Comparison of ENCODE assay signal across 13 cellular contexts in the genomic region with DNA sequence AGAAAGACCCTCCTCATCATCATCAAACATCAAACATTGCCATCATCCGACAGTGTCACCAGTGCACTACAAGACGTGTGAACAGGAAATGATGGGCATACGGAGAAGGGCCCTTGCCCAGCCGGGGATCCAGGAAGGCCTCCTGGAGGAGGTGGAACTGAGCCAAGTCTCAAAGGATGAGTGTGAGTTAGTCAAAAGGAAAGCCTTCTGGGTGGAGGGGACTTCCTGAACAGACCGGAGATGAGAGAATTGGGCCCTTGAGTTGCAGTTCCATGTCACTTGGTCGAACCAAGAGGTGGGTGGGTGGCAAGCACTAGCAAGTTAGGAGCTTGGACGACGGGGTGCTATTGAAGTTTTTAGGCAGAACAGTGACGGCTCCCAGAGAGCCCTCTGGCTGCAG. TPM values are rescaled to one million over a fixed set of nuclear protein-coding genes. Genes with fewer than 3 reads are reported as not detected.
DNase-seq lines count a peak whose midpoint lies in the region; ATAC-seq and TF ChIP-seq lines count a peak whose summit lies in the region.
"Had no signal": no experiment of that assay in that cellular context is flagged by ENCODE, and none has a peak within 500 bp of the region (broad histone marks: within the 10 kb centered on the region; RNA-seq: fewer than 3 reads in every experiment).

No MANE protein-coding gene starts in this region.

- TF ChIP-seq EP300 in ovary (IDR thresholded peaks at IDR 0.05), result no peak

- no peak overlapping the region for H3K4me2 ChIP-seq in mammary epithelial cell (ENCODE audit: insufficient read depth, low read depth, low read length)

- dilution Hi-C loops in mammary epithelial cell (cut with HindIII; ENCODE audit: low sequenced_read_pairs), result no loop called here

- peaks cover 79% of the 10 kb centered on the region for H3K79me2 ChIP-seq in mammary epithelial cell (ENCODE audit: insufficient read depth, low read length)

- intact Hi-C loops in mammary epithelial cell (cut with micrococcal nuclease), result no loop called here
- intact Hi-C loops in ovary (cut with DNase I), result no loop called here

- in situ Hi-C loops in mammary epithelial cell (cut with MboI; ENCODE audit: low sequenced_read_pairs in 2 of 2), result loop anchor here in 1 of 2 donors (10.0 kb wide), 1 partner anchor 315 kb away; the partner anchor contains the start of gene AP3S2

- H3K36me3 Mint-ChIP-seq in immature natural killer cell, result peaks cover under 1 to 13% (median 4%) of the 10 kb centered on the region in 3 donors

- TF ChIP-seq CTCF in mammary epithelial cell (conservative IDR thresholded peaks at IDR 0.05 in 1 of 2, IDR thresholded peaks at IDR 0.05 in 1 of 2; ENCODE audit: extremely low read depth in 1 of 2, insufficient read depth in 1 of 2, low read depth in 1 of 2, low read length in 2 of 2) (no peak), ovary (IDR thresholded peaks at IDR 0.05) (no peak)

- H3K4me1 Mint-ChIP-seq in immature natural killer cell, result peaks cover 6 to 10% of the 10 kb centered on the region in 2 donors

- no peaks in the 10 kb centered on the region for H3K9me3 ChIP-seq in mammary epithelial cell (replicated peaks; ENCODE audit: insufficient read depth, low read length)
- H3K9me3 ChIP-seq in ovary, result no peaks in the 10 kb centered on the region

- 58% methylated on average over 6 of the region's 9 CpGs for WGBS in mammary epithelial cell (ENCODE audit: low coverage, missing lambda C conversion rate)
- WGBS in ovary, 3 donors, result 71 to 80% (median 77%) methylated on average over 9 of the region's 9 CpGs

- BruUV-seq in mammary epithelial cell (replicated peaks; lab: Mats Ljungman, UMichigan), result no TSS peak

- H3K9me3 Mint-ChIP-seq in immature natural killer cell, result no peaks in the 10 kb centered on the region

- H3K27ac ChIP-seq in mammary epithelial cell (ENCODE audit: insufficient read depth, low read depth, low read length), result peak overlapping the region; percentile 20
- H3K27ac ChIP-seq in ovary, result no peak overlapping the region
- H3K27ac ChIP-seq: GM23248 had no signal

- CTCF ChIA-PET in mammary epithelial cell (lab: Charles Lee; ENCODE audit: low non-redundant PET), result no interaction called here

- H2AFZ ChIP-seq in mammary epithelial cell (ENCODE audit: low read depth, low read length), result no peak overlapping the region
- H2AFZ ChIP-seq: GM23248 had no signal

- peak; percentile 54 for ATAC-seq in HG03045 (IDR thresholded peaks at IDR 0.05; ENCODE audit: unreplicated experiment)
- ATAC-seq in HG03342 (IDR thresholded peaks at IDR 0.05; ENCODE audit: unreplicated experiment), result no peak
- ATAC-seq: left lobe of liver had no signal

- no peak overlapping the region for H3K4me3 Mint-ChIP-seq in immature natural killer cell

- H3K27me3 ChIP-seq in mammary epithelial cell (ENCODE audit: insufficient read depth, low read length) (no peaks in the 10 kb centered on the region), ovary (no peaks in the 10 kb centered on the region)

- H3K4me1 ChIP-seq in mammary epithelial cell (ENCODE audit: insufficient read depth, low read length) (peaks cover 46% of the 10 kb centered on the region), ovary (ENCODE audit: insufficient read depth) (no peaks in the 10 kb centered on the region)

- H3K36me3 ChIP-seq in mammary epithelial cell (ENCODE audit: insufficient read depth, low read length) (peaks cover 11% of the 10 kb centered on the region), ovary (no peaks in the 10 kb centered on the region)

- no peak overlapping the region for H3K9ac ChIP-seq in mammary epithelial cell (ENCODE audit: insufficient read depth, low read length)
- H3K9ac ChIP-seq: GM23248 had no signal

- DNase-seq in stimulated activated CD4-positive, alpha-beta T cell treated with anti-CD3 and anti-CD28 coated beads, Interleukin-4, amount 100 ng/mL, for 24 hours, result peak; percentile 24
- no peak for DNase-seq in stimulated activated CD4-positive, alpha-beta T cell treated with anti-CD3 and anti-CD28 coated beads, Interleukin-12 subunit alpha, Interleukin-12 subunit beta, amount 100 ng/mL, for 4 hours
- no peak for DNase-seq in mammary epithelial cell
- DNase-seq in ovary, result no peak
- DNase-seq in OCI-M2 (lab: John Stamatoyannopoulos, UW; ENCODE audit: unreplicated experiment), result no peak
- DNase-seq in immature natural killer cell, result no peak
- DNase-seq: activated CD4-positive, CD25-positive, alpha-beta regulatory T cell treated with anti-CD3 and anti-CD28 coated beads, Interleukin-2, amount 50 U/mL, for 72 hours; GM23248; NCI-H187 treated with DMSO at 0.1 percent for 48 hours; Right ventricle myocardium superior had no signal

- no peak for TF ChIP-seq POLR2A in ovary (IDR thresholded peaks at IDR 0.05)

- H3K4me3 ChIP-seq in mammary epithelial cell (replicated peaks in 1 of 3; ENCODE audit: insufficient read depth in 1 of 3, low read depth in 2 of 3, low read length in 3 of 3) (no peak overlapping the region), ovary (no peak overlapping the region)
- H3K4me3 ChIP-seq: GM23248 had no signal

- H3K27me3 Mint-ChIP-seq in immature natural killer cell (ENCODE audit: low read depth in 3 of 3), result peaks cover 0 to 3% (median 2%) of the 10 kb centered on the region in 3 donors

- peak overlapping the region in 3 of 6 donors; percentile 37 to 41 (median 38) for H3K27ac Mint-ChIP-seq in immature natural killer cell

- H4K20me1 ChIP-seq in mammary epithelial cell (ENCODE audit: insufficient read depth, low read length), result no peaks in the 10 kb centered on the region

RNA-seq across cellular contexts. Expression of gene SEMA4B, which starts 8.5 kb away (rescaled TPM):
- total RNA-seq in mammary epithelial cell (100 to 1,000 TPM in 1 of 2 donors, 10 to 100 TPM in 1; 44.3 to 108 TPM), ovary (10 to 100 TPM; 25.3 to 83.8 (median 51.0) TPM)
- polyA plus RNA-seq in mammary epithelial cell (85.9 TPM), ovary (10 to 100 TPM; 12.4 to 24.4 TPM), immature natural killer cell (10 to 100 TPM in 2 of 3 donors, 1 to 10 TPM in 1; 3.3 to 12.1 (median 11.4) TPM)
- polyA minus RNA-seq in mammary epithelial cell, result 152 TPM

RNA-seq across cellular contexts. Expression of gene CIB1, which starts 24.1 kb away (rescaled TPM):
- total RNA-seq in mammary epithelial cell (10 to 100 TPM; 14.8 to 74.6 TPM), ovary (10 to 100 TPM; 18.5 to 68.8 (median 45.0) TPM)
- polyA plus RNA-seq in mammary epithelial cell (115 TPM), ovary (10 to 100 TPM; 40.2 to 53.6 TPM), immature natural killer cell (100 to 1,000 TPM; 219 to 304 (median 265) TPM)
- 42.4 TPM for polyA minus RNA-seq in mammary epithelial cell

RNA-seq across cellular contexts. Expression of gene GDPGP1, which starts 24.4 kb away (rescaled TPM):
- total RNA-seq in mammary epithelial cell (1 to 10 TPM; 3.9 to 6.8 TPM), ovary (1 to 10 TPM; 2.5 to 9.3 (median 8.3) TPM)
- polyA plus RNA-seq in mammary epithelial cell (2.6 TPM), ovary (1 to 10 TPM; 2.0 to 3.0 TPM), immature natural killer cell (1 to 10 TPM in 2 of 3 donors, under 1 TPM in 1; 0.82 to 5.9 (median 1.4) TPM)
- 7.6 TPM for polyA minus RNA-seq in mammary epithelial cell

RNA-seq across cellular contexts. Expression of gene TTLL13, which starts 39.8 kb away (rescaled TPM):
- total RNA-seq in mammary epithelial cell (under 1 TPM; 0.17 to 0.21 TPM), ovary (under 1 TPM in 3 of 7 donors, not detected in 4; 0.10 to 0.15 (median 0.13) TPM)
- polyA plus RNA-seq in mammary epithelial cell (0.02 TPM), ovary (under 1 TPM; 0.04 to 0.33 TPM), immature natural killer cell (1 to 10 TPM in 1 of 3 donors, under 1 TPM in 2; 0.23 to 2.0 (median 0.24) TPM)
- not detected for polyA minus RNA-seq in mammary epithelial cell
- total RNA-seq: GM23248, Right ventricle myocardium superior had no signal
- polyA plus RNA-seq: GM23248 had no signal

RNA-seq across cellular contexts. Expression of gene NGRN, which starts 55.9 kb away (rescaled TPM):
- total RNA-seq in mammary epithelial cell (10 to 100 TPM; 55.3 to 77.2 TPM), ovary (100 to 1,000 TPM in 3 of 7 donors, 10 to 100 TPM in 4; 52.8 to 111 (median 86.0) TPM)
- polyA plus RNA-seq in mammary epithelial cell (36.4 TPM), ovary (100 to 1,000 TPM in 1 of 2 donors, 10 to 100 TPM in 1; 69.8 to 112 TPM), immature natural killer cell (10 to 100 TPM; 20.2 to 32.1 (median 26.0) TPM)
- polyA minus RNA-seq in mammary epithelial cell, result 11.9 TPM
